In genomic region chr12:39905152-39905551, GRCh38 we compare ENCODE assay signal across 10 cellular contexts.
A peak's percentile ranks its signal among the peaks of the same experiment; 100 is the strongest.
DNase-seq lines count a peak whose midpoint lies in the region; ATAC-seq lines count a peak whose summit lies in the region.
"Had no signal": no experiment of that assay in that cellular context is flagged by ENCODE, and none has a peak within 500 bp of the region (broad histone marks: within the 10 kb centered on the region; RNA-seq: fewer than 3 reads in every experiment).

No MANE protein-coding gene starts in this region.

- peak overlapping the region; percentile 37 for H3K27ac ChIP-seq in angular gyrus (ENCODE audit: low read depth, low read length)
- H3K27ac ChIP-seq: SJCRH30 had no signal

- peak; percentile 79 for DNase-seq in DMS 273 treated with DMSO at 0.1 percent for 48 hours (lab: John Stamatoyannopoulos, UW)
- DNase-seq in Right ventricle myocardium inferior (ENCODE audit: missing footprints) = peak; percentile 75
- peak; percentile 88 for DNase-seq in posterior vena cava (ENCODE audit: low spot score)
- DNase-seq in NCI-H510A (lab: John Stamatoyannopoulos, UW) = no peak
- no peak for DNase-seq in NCI-H345 treated with DMSO at 0.1 percent for 48 hours (lab: John Stamatoyannopoulos, UW; ENCODE audit: unreplicated experiment)
- DNase-seq: SJCRH30 had no signal

- ATAC-seq in Right ventricle myocardium inferior (peak; percentile 95), HG03139 (IDR thresholded peaks at IDR 0.05; ENCODE audit: unreplicated experiment) (no peak), GM18873 (IDR thresholded peaks at IDR 0.05; ENCODE audit: low FRiP score, unreplicated experiment) (no peak)
- ATAC-seq: GM12878 had no signal

- intact Hi-C loops in Right ventricle myocardium inferior (cut with DNase I) (no loop called here), posterior vena cava (cut with DNase I) (no loop called here)

Comparison
In these comparisons a context has a peak if more than half of its experiments do, and no peak if none do; other contexts are left out.
1. DNase-seq: peak in DMS 273 treated with DMSO at 0.1 percent for 48 hours (single experiment), Right ventricle myocardium inferior (single experiment) and posterior vena cava (single experiment); none in NCI-H510A (single experiment) and NCI-H345 treated with DMSO at 0.1 percent for 48 hours (single experiment).